31 cellular contexts compared by ENCODE assay signal in the genomic region with DNA sequence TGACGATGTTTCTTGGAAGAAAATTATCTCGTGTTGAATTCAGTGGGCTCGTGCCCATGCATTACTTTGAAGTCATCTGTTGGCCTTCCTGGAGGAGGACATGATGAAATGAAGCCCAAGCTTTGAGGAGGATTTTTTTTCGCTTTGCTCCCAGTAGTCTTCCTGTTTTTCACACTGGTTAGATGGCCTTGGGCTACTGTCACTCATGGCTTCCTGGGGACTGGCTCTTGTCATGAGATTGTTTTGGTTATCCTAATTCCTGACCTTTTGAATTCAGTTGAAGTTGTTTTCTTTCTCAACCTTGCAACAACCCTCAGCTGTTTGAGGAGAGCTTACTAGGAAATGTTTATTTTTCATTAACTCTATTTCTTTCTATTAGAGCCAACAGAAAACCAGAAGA.
"Had no signal": no experiment of that assay in that cellular context is flagged by ENCODE, and none has a peak within 500 bp of the region (broad histone marks: within the 10 kb centered on the region; RNA-seq: fewer than 3 reads in every experiment).

No MANE protein-coding gene starts in this region.

- H3K27ac ChIP-seq: ascending aorta, WERI-Rb-1 had no signal

- H3K27ac Mint-ChIP-seq: activated CD8-positive, alpha-beta T cell treated with anti-CD3 and anti-CD28 coated beads for 36 hours; activated naive CD4-positive, alpha-beta T cell treated with anti-CD3 and anti-CD28 coated beads, Interleukin-2, amount 50 U/mL, for 24 hours; activated naive CD8-positive, alpha-beta T cell treated with anti-CD3 and anti-CD28 coated beads, Interleukin-2, amount 10 ng/mL, durations not matched to agents 7 days and 5 days; activated T-helper 2 cell treated with anti-CD3 and anti-CD28 coated beads, Interferon-gamma antibody, Interleukin-2, Interleukin-4, amounts not matched to agents 10 μg/mL and 5 μg/mL and 100 μg/mL, durations not matched to agents 14 hours and 24 hours and 36 hours had no signal

- H3K36me3 Mint-ChIP-seq: activated naive CD4-positive, alpha-beta T cell treated with anti-CD3 and anti-CD28 coated beads, Interleukin-2, amount 50 U/mL, for 24 hours; activated naive CD8-positive, alpha-beta T cell treated with anti-CD3 and anti-CD28 coated beads, Interleukin-2, amount 10 ng/mL, durations not matched to agents 7 days and 5 days had no signal

- H3K36me3 ChIP-seq: ascending aorta, WERI-Rb-1 had no signal

- H3K4me3 Mint-ChIP-seq: activated CD8-positive, alpha-beta T cell treated with anti-CD3 and anti-CD28 coated beads for 36 hours; activated naive CD4-positive, alpha-beta T cell treated with anti-CD3 and anti-CD28 coated beads, Interleukin-2, amount 50 U/mL, for 24 hours; activated naive CD8-positive, alpha-beta T cell treated with anti-CD3 and anti-CD28 coated beads, Interleukin-2, amount 10 ng/mL, durations not matched to agents 7 days and 5 days had no signal

- H3K4me1 Mint-ChIP-seq: activated naive CD4-positive, alpha-beta T cell treated with anti-CD3 and anti-CD28 coated beads, Interleukin-2, amount 50 U/mL, for 24 hours; activated naive CD8-positive, alpha-beta T cell treated with anti-CD3 and anti-CD28 coated beads, Interleukin-2, amount 10 ng/mL, durations not matched to agents 7 days and 5 days had no signal

- H3K4me1 ChIP-seq: ascending aorta had no signal

- H3K4me3 ChIP-seq: ascending aorta had no signal

- H3K27me3 ChIP-seq: ascending aorta had no signal

- ATAC-seq: activated CD8-positive, alpha-beta T cell treated with anti-CD3 and anti-CD28 coated beads for 36 hours had no signal

- H3K9me3 Mint-ChIP-seq: activated CD8-positive, alpha-beta T cell treated with anti-CD3 and anti-CD28 coated beads for 36 hours; activated naive CD4-positive, alpha-beta T cell treated with anti-CD3 and anti-CD28 coated beads, Interleukin-2, amount 50 U/mL, for 24 hours; activated T-helper 2 cell treated with anti-CD3 and anti-CD28 coated beads, Interferon-gamma antibody, Interleukin-2, Interleukin-4, amounts not matched to agents 10 μg/mL and 5 μg/mL and 100 μg/mL, durations not matched to agents 14 hours and 24 hours and 36 hours had no signal

- DNase-seq: activated CD4-positive, alpha-beta T cell treated with anti-CD3 and anti-CD28 coated beads for 1 hour; activated CD4-positive, alpha-beta T cell treated with anti-CD3 and anti-CD28 coated beads for 48 hours; activated CD4-positive, CD25-positive, alpha-beta regulatory T cell; activated CD8-positive, alpha-beta T cell treated with anti-CD3 and anti-CD28 coated beads for 36 hours; activated gamma-delta T cell; activated naive CD4-positive, alpha-beta T cell treated with Interleukin-2 at 50 U/mL for 16 hours; activated naive CD8-positive, alpha-beta T cell treated with anti-CD3 and anti-CD28 coated beads, Interleukin-2, amount 10 ng/mL, durations not matched to agents 7 days and 5 days; activated T-cell treated with anti-CD3 and anti-CD28 coated beads, Interleukin-2, amount 50 U/mL, for 1 hour; amygdala; Kasumi-1; KG1; MM.1S; NCI-H1092; NCI-H1436 treated with DMSO at 0.1 percent for 48 hours; NCI-H1694 treated with DMSO at 0.1 percent for 48 hours; NCI-H2029; NCI-H2107; NCI-H2171; NCI-H510A; NCI-H526; NCI-H748 treated with DMSO at 0.1 percent for 48 hours; NK-92 treated with Interleukin-12 subunit alpha and Interleukin-12 subunit beta, amount 100 ng/mL, for 24 hours; Right ventricle myocardium superior; SW 1271; T-helper 1 cell; T-helper 2 cell; T1000; WERI-Rb-1 had no signal

- H3K9me3 ChIP-seq: ascending aorta had no signal

- H3K27me3 Mint-ChIP-seq: activated CD8-positive, alpha-beta T cell treated with anti-CD3 and anti-CD28 coated beads for 36 hours; activated naive CD4-positive, alpha-beta T cell treated with anti-CD3 and anti-CD28 coated beads, Interleukin-2, amount 50 U/mL, for 24 hours had no signal
